Comparison of ENCODE assay signal across 2 cellular contexts in the genomic region with DNA sequence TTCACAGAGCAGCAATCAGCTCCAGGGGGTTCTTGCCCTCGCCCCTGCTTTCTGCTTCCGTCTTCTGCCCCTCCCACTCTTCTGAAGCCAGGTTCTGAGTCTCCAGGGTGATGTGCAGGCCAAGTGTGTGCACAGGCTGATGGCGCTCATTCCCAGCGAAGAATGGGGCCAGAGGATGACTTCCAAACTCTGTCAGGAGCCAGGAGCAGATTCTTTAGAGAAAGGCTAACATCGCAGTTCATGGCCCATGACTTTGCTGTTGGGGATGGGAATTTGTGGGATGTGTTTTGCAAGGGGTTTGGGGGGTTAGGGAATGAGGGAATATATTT.
TF ChIP-seq lines count a peak whose summit lies in the region.

No MANE protein-coding gene starts in this region.

TF ChIP-seq in GM23338, 12 proteins besides CTCF, POLR2A, EP300 and RAD21:
- TF ChIP-seq ZNF114 (CRISPR knock-in tag; IDR thresholded peaks at IDR 0.05): no peak
- TF ChIP-seq POLR2AphosphoS5 (IDR thresholded peaks at IDR 0.05; ENCODE audit: low read depth): no peak
- TF ChIP-seq CREB1 (CRISPR knock-in tag; IDR thresholded peaks at IDR 0.05; ENCODE audit: low read depth): no peak
- no peak for TF ChIP-seq EZH2 (IDR thresholded peaks at IDR 0.05; ENCODE audit: low read depth, unreplicated experiment)
- no peak for TF ChIP-seq STAT1 (IDR thresholded peaks at IDR 0.05; ENCODE audit: unreplicated experiment)
- no peak for TF ChIP-seq JUNB (IDR thresholded peaks at IDR 0.05; ENCODE audit: unreplicated experiment)
- no peak for TF ChIP-seq NANOG (IDR thresholded peaks at IDR 0.05; ENCODE audit: borderline replicate concordance)
- TF ChIP-seq ETS1 (IDR thresholded peaks at IDR 0.05): no peak
- no peak for TF ChIP-seq EZH2phosphoT487 (IDR thresholded peaks at IDR 0.05; ENCODE audit: unreplicated experiment)
- TF ChIP-seq, protein P1, sequence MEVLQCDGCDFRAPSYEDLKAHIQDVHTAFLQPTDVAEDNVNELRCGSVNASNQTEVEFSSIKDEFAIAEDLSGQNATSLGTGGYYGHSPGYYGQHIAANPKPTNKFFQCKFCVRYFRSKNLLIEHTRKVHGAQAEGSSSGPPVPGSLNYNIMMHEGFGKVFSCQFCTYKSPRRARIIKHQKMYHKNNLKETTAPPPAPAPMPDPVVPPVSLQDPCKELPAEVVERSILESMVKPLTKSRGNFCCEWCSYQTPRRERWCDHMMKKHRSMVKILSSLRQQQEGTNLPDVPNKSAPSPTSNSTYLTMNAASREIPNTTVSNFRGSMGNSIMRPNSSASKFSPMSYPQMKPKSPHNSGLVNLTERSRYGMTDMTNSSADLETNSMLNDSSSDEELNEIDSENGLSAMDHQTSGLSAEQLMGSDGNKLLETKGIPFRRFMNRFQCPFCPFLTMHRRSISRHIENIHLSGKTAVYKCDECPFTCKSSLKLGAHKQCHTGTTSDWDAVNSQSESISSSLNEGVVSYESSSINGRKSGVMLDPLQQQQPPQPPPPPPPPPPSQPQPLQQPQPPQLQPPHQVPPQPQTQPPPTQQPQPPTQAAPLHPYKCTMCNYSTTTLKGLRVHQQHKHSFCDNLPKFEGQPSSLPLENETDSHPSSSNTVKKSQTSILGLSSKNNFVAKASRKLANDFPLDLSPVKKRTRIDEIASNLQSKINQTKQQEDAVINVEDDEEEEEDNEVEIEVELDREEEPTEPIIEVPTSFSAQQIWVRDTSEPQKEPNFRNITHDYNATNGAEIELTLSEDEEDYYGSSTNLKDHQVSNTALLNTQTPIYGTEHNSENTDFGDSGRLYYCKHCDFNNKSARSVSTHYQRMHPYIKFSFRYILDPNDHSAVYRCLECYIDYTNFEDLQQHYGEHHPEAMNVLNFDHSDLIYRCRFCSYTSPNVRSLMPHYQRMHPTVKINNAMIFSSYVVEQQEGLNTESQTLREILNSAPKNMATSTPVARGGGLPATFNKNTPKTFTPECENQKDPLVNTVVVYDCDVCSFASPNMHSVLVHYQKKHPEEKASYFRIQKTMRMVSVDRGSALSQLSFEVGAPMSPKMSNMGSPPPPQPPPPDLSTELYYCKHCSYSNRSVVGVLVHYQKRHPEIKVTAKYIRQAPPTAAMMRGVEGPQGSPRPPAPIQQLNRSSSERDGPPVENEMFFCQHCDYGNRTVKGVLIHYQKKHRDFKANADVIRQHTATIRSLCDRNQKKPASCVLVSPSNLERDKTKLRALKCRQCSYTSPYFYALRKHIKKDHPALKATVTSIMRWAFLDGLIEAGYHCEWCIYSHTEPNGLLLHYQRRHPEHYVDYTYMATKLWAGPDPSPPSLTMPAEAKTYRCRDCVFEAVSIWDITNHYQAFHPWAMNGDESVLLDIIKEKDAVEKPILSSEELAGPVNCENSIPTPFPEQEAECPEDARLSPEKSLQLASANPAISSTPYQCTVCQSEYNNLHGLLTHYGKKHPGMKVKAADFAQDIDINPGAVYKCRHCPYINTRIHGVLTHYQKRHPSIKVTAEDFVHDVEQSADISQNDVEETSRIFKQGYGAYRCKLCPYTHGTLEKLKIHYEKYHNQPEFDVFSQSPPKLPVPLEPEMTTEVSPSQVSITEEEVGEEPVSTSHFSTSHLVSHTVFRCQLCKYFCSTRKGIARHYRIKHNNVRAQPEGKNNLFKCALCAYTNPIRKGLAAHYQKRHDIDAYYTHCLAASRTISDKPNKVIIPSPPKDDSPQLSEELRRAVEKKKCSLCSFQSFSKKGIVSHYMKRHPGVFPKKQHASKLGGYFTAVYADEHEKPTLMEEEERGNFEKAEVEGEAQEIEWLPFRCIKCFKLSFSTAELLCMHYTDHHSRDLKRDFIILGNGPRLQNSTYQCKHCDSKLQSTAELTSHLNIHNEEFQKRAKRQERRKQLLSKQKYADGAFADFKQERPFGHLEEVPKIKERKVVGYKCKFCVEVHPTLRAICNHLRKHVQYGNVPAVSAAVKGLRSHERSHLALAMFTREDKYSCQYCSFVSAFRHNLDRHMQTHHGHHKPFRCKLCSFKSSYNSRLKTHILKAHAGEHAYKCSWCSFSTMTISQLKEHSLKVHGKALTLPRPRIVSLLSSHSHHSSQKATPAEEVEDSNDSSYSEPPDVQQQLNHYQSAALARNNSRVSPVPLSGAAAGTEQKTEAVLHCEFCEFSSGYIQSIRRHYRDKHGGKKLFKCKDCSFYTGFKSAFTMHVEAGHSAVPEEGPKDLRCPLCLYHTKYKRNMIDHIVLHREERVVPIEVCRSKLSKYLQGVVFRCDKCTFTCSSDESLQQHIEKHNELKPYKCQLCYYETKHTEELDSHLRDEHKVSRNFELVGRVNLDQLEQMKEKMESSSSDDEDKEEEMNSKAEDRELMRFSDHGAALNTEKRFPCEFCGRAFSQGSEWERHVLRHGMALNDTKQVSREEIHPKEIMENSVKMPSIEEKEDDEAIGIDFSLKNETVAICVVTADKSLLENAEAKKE (CRISPR knock-in tag; IDR thresholded peaks at IDR 0.05): no peak
TF ChIP-seq in GM23338: peak in this region for 0.

TF ChIP-seq in H1, 55 proteins besides CTCF, POLR2A, EP300 and RAD21:
- TF ChIP-seq TCF12 (IDR thresholded peaks at IDR 0.05; ENCODE audit: low read depth, low read length): no peak
- TF ChIP-seq CHD2 (IDR thresholded peaks at IDR 0.05; ENCODE audit: low read length): no peak
